In the genomic region with DNA sequence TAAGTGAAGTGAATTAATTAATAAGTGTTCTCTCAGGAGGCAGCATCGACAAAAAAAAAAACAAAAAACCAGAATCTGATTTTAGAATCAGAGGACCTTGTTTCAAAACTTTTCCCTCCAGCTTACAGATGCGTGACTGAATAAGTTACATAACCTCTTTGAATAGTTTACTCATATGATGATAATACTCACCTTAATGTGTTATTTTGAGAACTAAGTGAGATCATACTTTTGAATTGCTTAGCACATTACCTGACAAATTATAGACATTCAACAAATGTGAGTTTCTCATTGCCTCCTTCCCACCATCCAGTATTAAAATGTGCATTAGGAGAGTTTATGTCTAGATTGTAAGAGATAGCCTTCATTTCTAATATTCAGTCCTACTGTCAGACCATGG, we compare ENCODE assay signal across 26 cellular contexts.
"Had no signal": no experiment of that assay in that cellular context is flagged by ENCODE, and none has a peak within 500 bp of the region (broad histone marks: within the 10 kb centered on the region; RNA-seq: fewer than 3 reads in every experiment).

No MANE protein-coding gene starts in this region.

- H3K4me1 ChIP-seq: left ventricle myocardium inferior, spleen, tibial nerve, uterus had no signal

- H3K27ac Mint-ChIP-seq: mesothelial cell of epicardium; naive B cell; natural killer cell; progenitor cell of endocrine pancreas; stimulated activated memory B cell treated with anti-CD40 and anti-IgM and Interleukin-4, amounts not matched to agents 10 μg/mL and 1 μg/mL and 100 μg/mL, for 72 hours; stimulated activated naive CD8-positive, alpha-beta T cell treated with anti-CD3 and anti-CD28 coated beads, Interleukin-15, amount 100 ng/mL, for 72 hours; type B pancreatic cell had no signal

- DNase-seq: hippocampal formation; islet precursor cell; left ventricle myocardium inferior; mesendoderm; naive B cell; natural killer cell; ovary; retina; right cardiac atrium; spleen; stimulated activated CD4-positive, alpha-beta T cell treated with anti-CD3 and anti-CD28 coated beads, Interleukin-1b, Interleukin-23, amount 100 ng/mL, for 48 hours; stimulated activated CD4-positive, alpha-beta T cell treated with anti-CD3 and anti-CD28 coated beads, Interleukin-2, amount 100 ng/mL, for 48 hours; stimulated activated CD4-positive, alpha-beta T cell treated with anti-CD3 and anti-CD28 coated beads, Interleukin-4, amount 100 ng/mL, for 4 hours; stimulated activated CD8-positive, alpha-beta memory T cell treated with anti-CD3 and anti-CD28 coated beads, Interleukin-4, amount 100 ng/mL, for 48 hours; stimulated activated naive CD4-positive, alpha-beta T cell treated with Interleukin-2 at 50 U/mL for 16 hours; stimulated activated naive CD8-positive, alpha-beta T cell treated with anti-CD3 and anti-CD28 coated beads, Interleukin-15, amount 100 ng/mL, for 72 hours; substantia nigra; uterus had no signal

- H3K27ac ChIP-seq: left ventricle myocardium inferior, ovary, skin epidermis, spleen, tibial nerve, uterus had no signal

- H3K4me1 Mint-ChIP-seq: mesothelial cell of epicardium; natural killer cell; stimulated activated naive CD8-positive, alpha-beta T cell treated with anti-CD3 and anti-CD28 coated beads, Interleukin-15, amount 100 ng/mL, for 72 hours had no signal

- H3K9me3 ChIP-seq: left ventricle myocardium inferior, ovary, spleen, tibial nerve, uterus had no signal

- H3K27me3 Mint-ChIP-seq: naive B cell; progenitor cell of endocrine pancreas; stimulated activated naive CD8-positive, alpha-beta T cell treated with anti-CD3 and anti-CD28 coated beads, Interleukin-15, amount 100 ng/mL, for 72 hours; type B pancreatic cell had no signal

- H3K9me3 Mint-ChIP-seq: mesothelial cell of epicardium; stimulated activated naive CD8-positive, alpha-beta T cell treated with anti-CD3 and anti-CD28 coated beads, Interleukin-15, amount 100 ng/mL, for 72 hours; type B pancreatic cell had no signal

- ATAC-seq: natural killer cell; right cardiac atrium; sciatic nerve; stimulated activated memory B cell treated with anti-CD40 and anti-IgM and Interleukin-4, amounts not matched to agents 10 μg/mL and 1 μg/mL and 100 μg/mL, for 72 hours; stimulated activated naive CD8-positive, alpha-beta T cell treated with anti-CD3 and anti-CD28 coated beads, Interleukin-15, amount 100 ng/mL, for 72 hours had no signal

- H3K4me3 ChIP-seq: left ventricle myocardium inferior, lung, ovary, skin epidermis, spleen, tibial nerve, uterus had no signal

- H3K36me3 Mint-ChIP-seq: mesothelial cell of epicardium; naive B cell; natural killer cell; stimulated activated memory B cell treated with anti-CD40 and anti-IgM and Interleukin-4, amounts not matched to agents 10 μg/mL and 1 μg/mL and 100 μg/mL, for 72 hours; type B pancreatic cell had no signal

- H3K4me3 Mint-ChIP-seq: mesothelial cell of epicardium; naive B cell; natural killer cell; stimulated activated memory B cell treated with anti-CD40 and anti-IgM and Interleukin-4, amounts not matched to agents 10 μg/mL and 1 μg/mL and 100 μg/mL, for 72 hours; stimulated activated naive CD8-positive, alpha-beta T cell treated with anti-CD3 and anti-CD28 coated beads, Interleukin-15, amount 100 ng/mL, for 72 hours; type B pancreatic cell had no signal

- H3K36me3 ChIP-seq: left ventricle myocardium inferior, ovary, spleen, tibial nerve, uterus had no signal

- H3K27me3 ChIP-seq: ovary, spleen, tibial nerve, uterus had no signal
